In genomic region chrX:41599507-41599906, GRCh38 we compare ENCODE assay signal across 1 cellular context.
TF ChIP-seq lines count a peak whose summit lies in the region.

No MANE protein-coding gene starts in this region.

TF ChIP-seq in WTC11, 78 proteins besides CTCF, POLR2A, EP300 and RAD21 (continued from another document):
- TF ChIP-seq ZNF512 (CRISPR knock-in tag; IDR thresholded peaks at IDR 0.05; ENCODE audit: borderline replicate concordance) = no peak
